Comparison of ENCODE assay signal across 1 cellular context in the genomic region with DNA sequence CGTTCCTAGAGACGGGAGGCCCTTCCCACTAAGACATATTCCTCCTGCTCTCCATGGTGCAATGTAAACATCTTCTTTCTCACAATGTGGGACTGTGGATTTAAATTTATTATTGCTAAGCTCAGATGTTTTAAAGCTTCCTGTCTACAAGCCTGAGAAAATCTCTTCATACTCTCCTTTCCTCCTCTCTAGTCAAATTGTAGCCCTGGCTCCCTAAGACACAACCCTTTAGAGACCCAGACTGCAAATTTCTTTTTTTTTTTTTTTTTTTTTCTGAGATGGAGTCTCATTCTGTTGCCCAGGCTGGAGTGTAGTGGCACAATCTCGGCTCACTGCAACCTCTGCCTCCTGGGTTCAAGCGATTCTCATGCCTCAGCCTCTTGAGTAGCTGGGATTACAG. TPM values are rescaled to one million over a fixed set of nuclear protein-coding genes. Genes with fewer than 3 reads are reported as not detected.
"Had no signal": no experiment of that assay in that cellular context is flagged by ENCODE, and none has a peak within 500 bp of the region (broad histone marks: within the 10 kb centered on the region; RNA-seq: fewer than 3 reads in every experiment).

No MANE protein-coding gene starts in this region.

RNA-seq across cellular contexts. Expression of a gene that starts 9.2 kb away (rescaled TPM):
- polyA plus RNA-seq: neural cell had no signal
